Comparison of ENCODE assay signal across 15 cellular contexts in the genomic region with DNA sequence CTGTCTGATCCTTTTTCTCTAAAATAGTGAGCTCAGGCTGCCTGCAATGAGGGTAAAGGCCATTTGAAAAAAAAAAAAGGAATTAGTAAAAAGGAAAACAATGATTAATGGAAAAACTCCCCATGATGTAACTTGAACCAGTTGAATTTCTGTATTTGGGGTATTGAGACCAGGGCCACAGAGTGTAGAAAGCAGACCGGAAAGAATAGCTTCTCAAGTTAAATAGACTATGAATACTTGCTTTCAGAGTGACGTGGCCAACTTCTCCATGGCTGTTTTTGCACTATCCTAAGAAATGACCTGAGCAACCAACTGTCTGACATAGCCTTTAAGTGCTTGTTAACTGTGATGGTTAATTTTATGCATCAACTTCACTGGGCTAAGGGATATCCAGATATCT.
"Had no signal": no experiment of that assay in that cellular context is flagged by ENCODE, and none has a peak within 500 bp of the region (broad histone marks: within the 10 kb centered on the region; RNA-seq: fewer than 3 reads in every experiment).

No MANE protein-coding gene starts in this region.

- H3K36me3 ChIP-seq: esophagus squamous epithelium, gastroesophageal sphincter, tibial artery, upper lobe of left lung, uterus had no signal

- H3K27ac ChIP-seq: gastroesophageal sphincter, psoas muscle, tibial artery, upper lobe of left lung, uterus had no signal

- H3K4me3 ChIP-seq: esophagus squamous epithelium, gastroesophageal sphincter, psoas muscle, tibial artery, upper lobe of left lung, uterus had no signal

- H3K27ac Mint-ChIP-seq: naive B cell, nephron progenitor cell had no signal

- H3K4me1 ChIP-seq: esophagus squamous epithelium, psoas muscle, tibial artery, upper lobe of left lung, uterus had no signal

- H3K27me3 ChIP-seq: esophagus squamous epithelium, gastroesophageal sphincter, tibial artery, upper lobe of left lung, uterus had no signal

- H3K4me1 Mint-ChIP-seq: naive B cell, nephron progenitor cell had no signal

- H3K9me3 ChIP-seq: esophagus squamous epithelium, psoas muscle, uterus had no signal

- H3K4me3 Mint-ChIP-seq: nephron progenitor cell had no signal

- DNase-seq: effector memory CD4-positive, alpha-beta T cell; esophagus squamous epithelium; glutamatergic neuron; islet precursor cell; mesendoderm; naive B cell; nephron progenitor cell; small intestine; stimulated activated CD4-positive, alpha-beta T cell treated with anti-CD3 and anti-CD28 coated beads, Interleukin-2, amount 100 ng/mL, for 48 hours; stimulated activated naive CD4-positive, alpha-beta T cell treated with Interleukin-2 at 50 U/mL for 16 hours; upper lobe of left lung; uterus had no signal
